9 cellular contexts compared by ENCODE assay signal in genomic region chr15:89486726-89487050, GRCh38. TPM values are rescaled to one million over a fixed set of nuclear protein-coding genes. Genes with fewer than 3 reads are reported as not detected.
DNase-seq lines count a peak whose midpoint lies in the region; TF ChIP-seq lines count a peak whose summit lies in the region.
"Had no signal": no experiment of that assay in that cellular context is flagged by ENCODE, and none has a peak within 500 bp of the region (broad histone marks: within the 10 kb centered on the region; RNA-seq: fewer than 3 reads in every experiment).

No MANE protein-coding gene starts in this region.

- peaks cover 7% of the 10 kb centered on the region for H3K27me3 Mint-ChIP-seq in endothelial cell (ENCODE audit: unreplicated experiment)

- TF ChIP-seq CTCF in HL-60 (IDR thresholded peaks at IDR 0.05; ENCODE audit: insufficient read depth, low read length) (no peak), endothelial cell (IDR thresholded peaks at IDR 0.05; ENCODE audit: unreplicated experiment) (no peak)

- H3K4me1 Mint-ChIP-seq in endothelial cell (ENCODE audit: unreplicated experiment), result no peaks in the 10 kb centered on the region

- peak; percentile 21 to 60 for DNase-seq in HL-60 (ENCODE audit: low read depth in 1 of 2, low spot score in 1 of 2)
- peak; percentile 15 to 30 for DNase-seq in activated CD4-positive, alpha-beta T cell treated with anti-CD3 and anti-CD28 coated beads, Interleukin-2, amount 50 U/mL, for 24 hours (ENCODE audit: low read depth in 1 of 2, low spot score in 1 of 2)
- peak; percentile 80 for DNase-seq in iPS-NIHi11 (ENCODE audit: low spot score)
- peak; percentile 14 to 28 for DNase-seq in stimulated activated CD8-positive, alpha-beta memory T cell treated with anti-CD3 and anti-CD28 coated beads, Interleukin-7, amount 100 ng/mL, for 4 hours (ENCODE audit: low read depth in 2 of 2)
- DNase-seq in NCI-H2081 treated with DMSO at 0.1 percent for 48 hours (lab: John Stamatoyannopoulos, UW), result no peak
- no peak for DNase-seq in endothelial cell (ENCODE audit: low spot score)
- DNase-seq in NCI-H510A treated with DMSO at 0.1 percent for 48 hours (lab: John Stamatoyannopoulos, UW), result no peak
- DNase-seq in SIG-M5 (lab: John Stamatoyannopoulos, UW), result no peak

- no peak overlapping the region for H3K27ac Mint-ChIP-seq in endothelial cell (ENCODE audit: unreplicated experiment)

- H3K4me3 ChIP-seq in HL-60 (replicated peaks; ENCODE audit: insufficient read depth, low read length), result no peak overlapping the region
- H3K4me3 ChIP-seq: SK-N-MC had no signal

- H3K36me3 Mint-ChIP-seq in endothelial cell (ENCODE audit: low read depth, unreplicated experiment), result peaks cover 4% of the 10 kb centered on the region

- no peak overlapping the region for H3K4me3 Mint-ChIP-seq in endothelial cell (ENCODE audit: unreplicated experiment)

- H3K9me3 Mint-ChIP-seq in endothelial cell (ENCODE audit: unreplicated experiment), result no peaks in the 10 kb centered on the region

- peaks cover 11% of the 10 kb centered on the region for H3K27me3 ChIP-seq in HL-60 (ENCODE audit: insufficient read depth, poor library complexity, severe bottlenecking)

- H3K27ac ChIP-seq in HL-60 (replicated peaks), result no peak overlapping the region
- H3K27ac ChIP-seq: SK-N-MC had no signal

RNA-seq across cellular contexts. Expression of gene RHCG, which starts 9.7 kb away (rescaled TPM):
- not detected for total RNA-seq in endothelial cell (ENCODE audit: unreplicated experiment)

Comparison
In these comparisons a context has a peak if more than half of its experiments do, and no peak if none do; other contexts are left out.
1. DNase-seq: peak in HL-60 (2 of 2), activated CD4-positive, alpha-beta T cell treated with anti-CD3 and anti-CD28 coated beads, Interleukin-2, amount 50 U/mL, for 24 hours (2 of 2), iPS-NIHi11 (single experiment) and stimulated activated CD8-positive, alpha-beta memory T cell treated with anti-CD3 and anti-CD28 coated beads, Interleukin-7, amount 100 ng/mL, for 4 hours (2 of 2); none in NCI-H2081 treated with DMSO at 0.1 percent for 48 hours (single experiment), endothelial cell (single experiment), NCI-H510A treated with DMSO at 0.1 percent for 48 hours (single experiment) and SIG-M5 (single experiment).